In the genomic region with DNA sequence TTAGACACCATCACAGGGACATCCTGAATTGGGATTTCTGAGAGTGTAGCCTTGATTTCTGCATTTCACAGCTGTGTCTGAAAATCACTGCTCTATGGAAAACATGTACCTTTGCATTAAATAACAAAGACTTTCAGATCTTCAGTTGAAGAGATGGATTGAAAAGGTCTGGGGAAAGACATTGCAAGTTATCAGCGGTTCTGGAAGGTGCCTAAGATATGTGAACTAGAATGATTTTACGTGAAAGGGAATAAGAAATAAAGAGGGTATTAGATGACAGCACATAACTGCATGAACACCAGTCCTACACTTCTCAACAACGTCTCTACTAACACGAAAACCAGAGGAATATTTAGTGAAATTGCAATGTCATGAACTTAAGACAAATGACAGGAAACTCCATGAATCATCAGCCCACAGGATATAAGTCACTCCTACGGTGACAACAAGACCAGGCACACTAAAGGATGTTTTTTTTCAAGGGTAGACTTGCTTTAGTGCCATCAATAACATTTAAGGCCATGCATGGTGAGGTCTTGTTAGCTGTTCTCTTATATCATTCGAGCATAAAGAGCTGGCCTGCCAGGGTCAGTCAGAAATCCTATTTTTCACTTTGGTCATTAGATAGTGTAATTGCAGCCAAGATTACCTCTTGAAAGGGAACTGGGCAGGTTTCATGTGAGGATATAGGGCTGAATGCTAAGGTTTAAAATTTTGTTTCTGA, we compare ENCODE assay signal across 1 cellular context.
A peak's percentile ranks its signal among the peaks of the same experiment; 100 is the strongest.
TF ChIP-seq lines count a peak whose summit lies in the region.

No MANE protein-coding gene starts in this region.

TF ChIP-seq in K562, 482 proteins besides CTCF, POLR2A, EP300 and RAD21 (continued from another document and continues in another):
- TF ChIP-seq ZNF449 (CRISPR knock-in tag; IDR thresholded peaks at IDR 0.05) (0 out of 2 replicates have a peak, but pooled peaks have one; percentile 38), MEIS2 (IDR thresholded peaks at IDR 0.05; ENCODE audit: partially characterized antibody) (peak; percentile 100), NFYB (IDR thresholded peaks at IDR 0.05; ENCODE audit: extremely low read depth, insufficient read length) (no peak), ZNF408 (CRISPR knock-in tag; IDR thresholded peaks at IDR 0.05; ENCODE audit: low read depth) (no peak), STAT6 (CRISPR knock-in tag; IDR thresholded peaks at IDR 0.05) (no peak), MTA1 (IDR thresholded peaks at IDR 0.05; ENCODE audit: borderline replicate concordance) (peak; percentile 84; the same call in 1 of the 2 replicates), FIP1L1 (IDR thresholded peaks at IDR 0.05; ENCODE audit: low read depth, low read length, poor library complexity, severe bottlenecking) (no peak), ZNF445 (CRISPR knock-in tag; IDR thresholded peaks at IDR 0.05; ENCODE audit: low read depth) (no peak), NCOA6 (IDR thresholded peaks at IDR 0.05) (no peak), ELK3 (CRISPR knock-in tag; IDR thresholded peaks at IDR 0.05) (peak; percentile 8; the same call in 1 of the 2 replicates), ZNF316 (IDR thresholded peaks at IDR 0.05) (peak; percentile 100), MTA3 (IDR thresholded peaks at IDR 0.05; ENCODE audit: borderline replicate concordance) (peak; percentile 88), YY1 (IDR thresholded peaks at IDR 0.05; ENCODE audit: borderline replicate concordance in 1 of 3, control insufficient read depth in 1 of 3, extremely low read depth in 1 of 3, insufficient read depth in 3 of 3, insufficient read length in 1 of 3, insufficient replicate concordance in 2 of 3, low read depth in 1 of 3, low read length in 2 of 3) (peak in 1 of 3 experiments; percentile 37), ZNF253 (CRISPR knock-in tag; conservative IDR thresholded peaks at IDR 0.05) (no peak), SMARCC2 (IDR thresholded peaks at IDR 0.05; ENCODE audit: low read depth) (peak; percentile 97), RFX7 (CRISPR knock-in tag; IDR thresholded peaks at IDR 0.05) (0 out of 2 replicates have a peak, but pooled peaks have one; percentile 50), ZFPM2 (CRISPR knock-in tag; IDR thresholded peaks at IDR 0.05) (no peak), CBX8 (IDR thresholded peaks at IDR 0.05; ENCODE audit: borderline replicate concordance, extremely low read depth, low read depth, low read length, poor library complexity, severe bottlenecking) (no peak), POLR2AphosphoS2 (IDR thresholded peaks at IDR 0.05; ENCODE audit: low read length) (no peak), ZNF444 (CRISPR knock-in tag; IDR thresholded peaks at IDR 0.05) (peak; percentile 8; the same call in 1 of the 2 replicates), CBX1 (IDR thresholded peaks at IDR 0.05; ENCODE audit: low read depth) (no peak; the same call in 1 of the 2 replicates), BRF2 (IDR thresholded peaks at IDR 0.05; ENCODE audit: borderline replicate concordance, insufficient read depth, insufficient read length) (no peak), HMGN3 (IDR thresholded peaks at IDR 0.05; ENCODE audit: borderline replicate concordance, extremely low read depth, insufficient read length, low read depth, low read length) (no peak), RBM22 (IDR thresholded peaks at IDR 0.05; ENCODE audit: low read depth, low read length, poor library complexity, severe bottlenecking) (no peak), GABPB1 (CRISPR knock-in tag; IDR thresholded peaks at IDR 0.05) (peak; percentile 71), SAFB2 (IDR thresholded peaks at IDR 0.05; ENCODE audit: borderline replicate concordance, low read depth, low read length, severe bottlenecking) (no peak), ZNF384 (IDR thresholded peaks at IDR 0.05; ENCODE audit: low read depth, low read length) (peak; percentile 96), CAMTA2 (CRISPR knock-in tag; conservative IDR thresholded peaks at IDR 0.05) (no peak), ZBTB2 (IDR thresholded peaks at IDR 0.05) (no peak), GTF2F1 (IDR thresholded peaks at IDR 0.05; ENCODE audit: low read depth, low read length) (no peak), ZNF764 (CRISPR knock-in tag; IDR thresholded peaks at IDR 0.05; ENCODE audit: low read depth) (no peak)
- TF ChIP-seq, protein P1, sequence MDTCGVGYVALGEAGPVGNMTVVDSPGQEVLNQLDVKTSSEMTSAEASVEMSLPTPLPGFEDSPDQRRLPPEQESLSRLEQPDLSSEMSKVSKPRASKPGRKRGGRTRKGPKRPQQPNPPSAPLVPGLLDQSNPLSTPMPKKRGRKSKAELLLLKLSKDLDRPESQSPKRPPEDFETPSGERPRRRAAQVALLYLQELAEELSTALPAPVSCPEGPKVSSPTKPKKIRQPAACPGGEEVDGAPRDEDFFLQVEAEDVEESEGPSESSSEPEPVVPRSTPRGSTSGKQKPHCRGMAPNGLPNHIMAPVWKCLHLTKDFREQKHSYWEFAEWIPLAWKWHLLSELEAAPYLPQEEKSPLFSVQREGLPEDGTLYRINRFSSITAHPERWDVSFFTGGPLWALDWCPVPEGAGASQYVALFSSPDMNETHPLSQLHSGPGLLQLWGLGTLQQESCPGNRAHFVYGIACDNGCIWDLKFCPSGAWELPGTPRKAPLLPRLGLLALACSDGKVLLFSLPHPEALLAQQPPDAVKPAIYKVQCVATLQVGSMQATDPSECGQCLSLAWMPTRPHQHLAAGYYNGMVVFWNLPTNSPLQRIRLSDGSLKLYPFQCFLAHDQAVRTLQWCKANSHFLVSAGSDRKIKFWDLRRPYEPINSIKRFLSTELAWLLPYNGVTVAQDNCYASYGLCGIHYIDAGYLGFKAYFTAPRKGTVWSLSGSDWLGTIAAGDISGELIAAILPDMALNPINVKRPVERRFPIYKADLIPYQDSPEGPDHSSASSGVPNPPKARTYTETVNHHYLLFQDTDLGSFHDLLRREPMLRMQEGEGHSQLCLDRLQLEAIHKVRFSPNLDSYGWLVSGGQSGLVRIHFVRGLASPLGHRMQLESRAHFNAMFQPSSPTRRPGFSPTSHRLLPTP (IDR thresholded peaks at IDR 0.05; ENCODE audit: borderline replicate concordance, extremely low read depth, insufficient read length), result no peak
- TF ChIP-seq, protein P2, sequence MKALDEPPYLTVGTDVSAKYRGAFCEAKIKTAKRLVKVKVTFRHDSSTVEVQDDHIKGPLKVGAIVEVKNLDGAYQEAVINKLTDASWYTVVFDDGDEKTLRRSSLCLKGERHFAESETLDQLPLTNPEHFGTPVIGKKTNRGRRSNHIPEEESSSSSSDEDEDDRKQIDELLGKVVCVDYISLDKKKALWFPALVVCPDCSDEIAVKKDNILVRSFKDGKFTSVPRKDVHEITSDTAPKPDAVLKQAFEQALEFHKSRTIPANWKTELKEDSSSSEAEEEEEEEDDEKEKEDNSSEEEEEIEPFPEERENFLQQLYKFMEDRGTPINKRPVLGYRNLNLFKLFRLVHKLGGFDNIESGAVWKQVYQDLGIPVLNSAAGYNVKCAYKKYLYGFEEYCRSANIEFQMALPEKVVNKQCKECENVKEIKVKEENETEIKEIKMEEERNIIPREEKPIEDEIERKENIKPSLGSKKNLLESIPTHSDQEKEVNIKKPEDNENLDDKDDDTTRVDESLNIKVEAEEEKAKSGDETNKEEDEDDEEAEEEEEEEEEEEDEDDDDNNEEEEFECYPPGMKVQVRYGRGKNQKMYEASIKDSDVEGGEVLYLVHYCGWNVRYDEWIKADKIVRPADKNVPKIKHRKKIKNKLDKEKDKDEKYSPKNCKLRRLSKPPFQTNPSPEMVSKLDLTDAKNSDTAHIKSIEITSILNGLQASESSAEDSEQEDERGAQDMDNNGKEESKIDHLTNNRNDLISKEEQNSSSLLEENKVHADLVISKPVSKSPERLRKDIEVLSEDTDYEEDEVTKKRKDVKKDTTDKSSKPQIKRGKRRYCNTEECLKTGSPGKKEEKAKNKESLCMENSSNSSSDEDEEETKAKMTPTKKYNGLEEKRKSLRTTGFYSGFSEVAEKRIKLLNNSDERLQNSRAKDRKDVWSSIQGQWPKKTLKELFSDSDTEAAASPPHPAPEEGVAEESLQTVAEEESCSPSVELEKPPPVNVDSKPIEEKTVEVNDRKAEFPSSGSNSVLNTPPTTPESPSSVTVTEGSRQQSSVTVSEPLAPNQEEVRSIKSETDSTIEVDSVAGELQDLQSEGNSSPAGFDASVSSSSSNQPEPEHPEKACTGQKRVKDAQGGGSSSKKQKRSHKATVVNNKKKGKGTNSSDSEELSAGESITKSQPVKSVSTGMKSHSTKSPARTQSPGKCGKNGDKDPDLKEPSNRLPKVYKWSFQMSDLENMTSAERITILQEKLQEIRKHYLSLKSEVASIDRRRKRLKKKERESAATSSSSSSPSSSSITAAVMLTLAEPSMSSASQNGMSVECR (CRISPR knock-in tag; IDR thresholded peaks at IDR 0.05), result no peak
- TF ChIP-seq, protein P3, sequence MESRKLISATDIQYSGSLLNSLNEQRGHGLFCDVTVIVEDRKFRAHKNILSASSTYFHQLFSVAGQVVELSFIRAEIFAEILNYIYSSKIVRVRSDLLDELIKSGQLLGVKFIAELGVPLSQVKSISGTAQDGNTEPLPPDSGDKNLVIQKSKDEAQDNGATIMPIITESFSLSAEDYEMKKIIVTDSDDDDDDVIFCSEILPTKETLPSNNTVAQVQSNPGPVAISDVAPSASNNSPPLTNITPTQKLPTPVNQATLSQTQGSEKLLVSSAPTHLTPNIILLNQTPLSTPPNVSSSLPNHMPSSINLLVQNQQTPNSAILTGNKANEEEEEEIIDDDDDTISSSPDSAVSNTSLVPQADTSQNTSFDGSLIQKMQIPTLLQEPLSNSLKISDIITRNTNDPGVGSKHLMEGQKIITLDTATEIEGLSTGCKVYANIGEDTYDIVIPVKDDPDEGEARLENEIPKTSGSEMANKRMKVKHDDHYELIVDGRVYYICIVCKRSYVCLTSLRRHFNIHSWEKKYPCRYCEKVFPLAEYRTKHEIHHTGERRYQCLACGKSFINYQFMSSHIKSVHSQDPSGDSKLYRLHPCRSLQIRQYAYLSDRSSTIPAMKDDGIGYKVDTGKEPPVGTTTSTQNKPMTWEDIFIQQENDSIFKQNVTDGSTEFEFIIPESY (CRISPR knock-in tag; IDR thresholded peaks at IDR 0.05), result no peak
